ENCODE assay signal across 8 cellular contexts in the genomic region with DNA sequence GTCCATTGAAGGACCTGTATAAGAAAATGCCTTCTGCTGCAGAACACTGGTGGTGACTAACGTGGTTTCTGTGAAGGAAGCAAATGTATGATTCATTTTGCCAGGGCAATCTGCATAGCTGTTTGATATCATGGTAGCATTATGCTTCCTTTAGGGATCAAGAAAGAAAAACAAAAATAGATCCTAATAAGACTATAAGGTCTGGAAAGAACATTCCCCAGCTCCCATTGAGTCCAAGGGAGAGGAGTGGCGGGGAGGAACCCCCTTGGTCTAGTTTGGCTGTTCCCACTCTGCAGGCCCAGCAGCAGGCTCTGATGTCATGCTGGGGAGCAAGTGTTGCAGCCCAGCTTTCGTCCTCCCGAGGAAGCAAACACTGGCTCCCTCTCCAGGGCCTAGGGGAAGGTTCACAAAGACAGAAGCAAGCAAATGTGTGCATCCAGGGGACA.
DNase-seq lines count a peak whose midpoint lies in the region; ATAC-seq and TF ChIP-seq lines count a peak whose summit lies in the region.

No MANE protein-coding gene starts in this region.

- TF ChIP-seq CTCF in HEK293 (tag by site-specific recombination; IDR thresholded peaks at IDR 0.05) = no peak
- peak; percentile 43 for TF ChIP-seq CTCF in WERI-Rb-1 (IDR thresholded peaks at IDR 0.05; ENCODE audit: low read depth, low read length)
- TF ChIP-seq CTCF in colonic mucosa (IDR thresholded peaks at IDR 0.05) = no peak

- H3K36me3 Mint-ChIP-seq in stimulated activated naive B cell treated with anti-CD40 and anti-IgM and Interleukin-4, amounts not matched to agents 10 μg/mL and 1 μg/mL and 100 μg/mL, for 72 hours = no peaks in the 10 kb centered on the region
- no peaks in the 10 kb centered on the region for H3K36me3 Mint-ChIP-seq in activated T-cell treated with anti-CD3 and anti-CD28 coated beads, Interleukin-2, amount 50 U/mL, for 24 hours (ENCODE audit: low read depth)

- CTCF ChIA-PET in HEK293 (lab: Yijun Ruan, JAX) = interaction anchor here (0.5 to 3.3 kb wide), 42 partner anchors 9 to 1271 kb away, joined by 3 to 39 read pairs (median 4); a partner anchor contains a TSS

- no peak overlapping the region for H3K4me3 ChIP-seq in HEK293 (ENCODE audit: low read depth, low read length)
- no peak overlapping the region for H3K4me3 ChIP-seq in WERI-Rb-1 (ENCODE audit: low read depth, low read length)
- H3K4me3 ChIP-seq in colonic mucosa = no peak overlapping the region

- H3K27ac Mint-ChIP-seq in stimulated activated naive B cell treated with anti-CD40 and anti-IgM and Interleukin-4, amounts not matched to agents 10 μg/mL and 1 μg/mL and 100 μg/mL, for 72 hours = no peak overlapping the region
- no peak overlapping the region for H3K27ac Mint-ChIP-seq in activated T-cell treated with anti-CD3 and anti-CD28 coated beads, Interleukin-2, amount 50 U/mL, for 24 hours

- ATAC-seq in left ventricle myocardium superior (peak; percentile 80), HG03280 (IDR thresholded peaks at IDR 0.05; ENCODE audit: unreplicated experiment) (no peak)
- ATAC-seq in stimulated activated naive B cell treated with anti-CD40 and anti-IgM and Interleukin-4, amounts not matched to agents 10 μg/mL and 1 μg/mL and 100 μg/mL, for 72 hours (replicated peaks) = no peak

- H3K4me1 ChIP-seq in HEK293 (ENCODE audit: control insufficient read depth, insufficient read depth, low read length) (no peaks in the 10 kb centered on the region), colonic mucosa (no peaks in the 10 kb centered on the region)

- no peaks in the 10 kb centered on the region for H3K36me3 ChIP-seq in HEK293 (ENCODE audit: control insufficient read depth in 2 of 2, insufficient read depth in 1 of 2, low read length in 2 of 2)
- no peaks in the 10 kb centered on the region for H3K36me3 ChIP-seq in WERI-Rb-1
- H3K36me3 ChIP-seq in colonic mucosa = no peaks in the 10 kb centered on the region

- no peaks in the 10 kb centered on the region for H3K9me3 Mint-ChIP-seq in stimulated activated naive B cell treated with anti-CD40 and anti-IgM and Interleukin-4, amounts not matched to agents 10 μg/mL and 1 μg/mL and 100 μg/mL, for 72 hours
- H3K9me3 Mint-ChIP-seq in activated T-cell treated with anti-CD3 and anti-CD28 coated beads, Interleukin-2, amount 50 U/mL, for 24 hours = no peaks in the 10 kb centered on the region

- DNase-seq in A172 (ENCODE audit: low spot score) = peak; percentile 59
- DNase-seq in WERI-Rb-1 = peak; percentile 59
- DNase-seq in left ventricle myocardium superior = peak; percentile 41
- no peak for DNase-seq in stimulated activated naive B cell treated with anti-CD40 and anti-IgM and Interleukin-4, amounts not matched to agents 10 μg/mL and 1 μg/mL and 100 μg/mL, for 72 hours
- DNase-seq in activated T-cell treated with anti-CD3 and anti-CD28 coated beads, Interleukin-2, amount 50 U/mL, for 24 hours = no peak
- no peak for DNase-seq in colonic mucosa

- no peak overlapping the region for H3K27ac ChIP-seq in HEK293 (ENCODE audit: extremely low read depth, low read depth, low read length)
- H3K27ac ChIP-seq in WERI-Rb-1 = no peak overlapping the region
- H3K27ac ChIP-seq in colonic mucosa = no peak overlapping the region

- POLR2A ChIA-PET in HEK293 (lab: Yijun Ruan, JAX) = interaction anchor here (1.2 kb wide), 1 partner anchor 320 kb away, joined by 3 read pairs; a partner anchor contains a TSS

- H3K9ac ChIP-seq in colonic mucosa (ENCODE audit: low read depth in 2 of 2, low read length in 2 of 2) = no peak overlapping the region

- H3K9me3 ChIP-seq in HEK293 (ENCODE audit: control insufficient read depth, insufficient read depth, low read depth, low read length) (no peaks in the 10 kb centered on the region), WERI-Rb-1 (ENCODE audit: severe bottlenecking) (no peaks in the 10 kb centered on the region), colonic mucosa (no peaks in the 10 kb centered on the region)

- H3K4me1 Mint-ChIP-seq in stimulated activated naive B cell treated with anti-CD40 and anti-IgM and Interleukin-4, amounts not matched to agents 10 μg/mL and 1 μg/mL and 100 μg/mL, for 72 hours = no peaks in the 10 kb centered on the region
- H3K4me1 Mint-ChIP-seq in activated T-cell treated with anti-CD3 and anti-CD28 coated beads, Interleukin-2, amount 50 U/mL, for 24 hours (ENCODE audit: low read depth) = no peaks in the 10 kb centered on the region

- no peak overlapping the region for H3K4me3 Mint-ChIP-seq in stimulated activated naive B cell treated with anti-CD40 and anti-IgM and Interleukin-4, amounts not matched to agents 10 μg/mL and 1 μg/mL and 100 μg/mL, for 72 hours
- H3K4me3 Mint-ChIP-seq in activated T-cell treated with anti-CD3 and anti-CD28 coated beads, Interleukin-2, amount 50 U/mL, for 24 hours = no peak overlapping the region

- no peaks in the 10 kb centered on the region for H3K27me3 ChIP-seq in WERI-Rb-1 (ENCODE audit: insufficient read depth, low read depth, severe bottlenecking)
- H3K27me3 ChIP-seq in colonic mucosa = no peaks in the 10 kb centered on the region

- intact Hi-C loops in left ventricle myocardium superior (cut with micrococcal nuclease) = loop anchor here (5.0 kb wide), 1 partner anchor 243 kb away; no protein-coding TSS in a partner anchor
- intact Hi-C loops in colonic mucosa (cut with DNase I) = loop anchor here (5.0 kb wide), 2 partner anchors 243 to 403 kb away; no protein-coding TSS in a partner anchor

- peaks cover 0 to 7% of the 10 kb centered on the region in 2 donors for H3K27me3 Mint-ChIP-seq in stimulated activated naive B cell treated with anti-CD40 and anti-IgM and Interleukin-4, amounts not matched to agents 10 μg/mL and 1 μg/mL and 100 μg/mL, for 72 hours
- no peaks in the 10 kb centered on the region for H3K27me3 Mint-ChIP-seq in activated T-cell treated with anti-CD3 and anti-CD28 coated beads, Interleukin-2, amount 50 U/mL, for 24 hours

TF ChIP-seq in HEK293, 187 proteins besides CTCF, POLR2A, EP300 and RAD21:
- TF ChIP-seq ZIC2 (tag by site-specific recombination; IDR thresholded peaks at IDR 0.05) (peak; percentile 79), ZNF341 (tag by site-specific recombination; IDR thresholded peaks at IDR 0.05; ENCODE audit: low read depth) (peak; percentile 55), ZBTB20 (tag by site-specific recombination; IDR thresholded peaks at IDR 0.05) (peak; percentile 29; the same call in 1 of the 2 replicates), ZNF335 (tag by site-specific recombination; conservative IDR thresholded peaks at IDR 0.05) (no peak), RBAK (tag by site-specific recombination; IDR thresholded peaks at IDR 0.05) (no peak), ZNF654 (tag by site-specific recombination; IDR thresholded peaks at IDR 0.05; ENCODE audit: low read depth) (peak; percentile 7; the same call in 1 of the 2 replicates)
- TF ChIP-seq, protein P1, sequence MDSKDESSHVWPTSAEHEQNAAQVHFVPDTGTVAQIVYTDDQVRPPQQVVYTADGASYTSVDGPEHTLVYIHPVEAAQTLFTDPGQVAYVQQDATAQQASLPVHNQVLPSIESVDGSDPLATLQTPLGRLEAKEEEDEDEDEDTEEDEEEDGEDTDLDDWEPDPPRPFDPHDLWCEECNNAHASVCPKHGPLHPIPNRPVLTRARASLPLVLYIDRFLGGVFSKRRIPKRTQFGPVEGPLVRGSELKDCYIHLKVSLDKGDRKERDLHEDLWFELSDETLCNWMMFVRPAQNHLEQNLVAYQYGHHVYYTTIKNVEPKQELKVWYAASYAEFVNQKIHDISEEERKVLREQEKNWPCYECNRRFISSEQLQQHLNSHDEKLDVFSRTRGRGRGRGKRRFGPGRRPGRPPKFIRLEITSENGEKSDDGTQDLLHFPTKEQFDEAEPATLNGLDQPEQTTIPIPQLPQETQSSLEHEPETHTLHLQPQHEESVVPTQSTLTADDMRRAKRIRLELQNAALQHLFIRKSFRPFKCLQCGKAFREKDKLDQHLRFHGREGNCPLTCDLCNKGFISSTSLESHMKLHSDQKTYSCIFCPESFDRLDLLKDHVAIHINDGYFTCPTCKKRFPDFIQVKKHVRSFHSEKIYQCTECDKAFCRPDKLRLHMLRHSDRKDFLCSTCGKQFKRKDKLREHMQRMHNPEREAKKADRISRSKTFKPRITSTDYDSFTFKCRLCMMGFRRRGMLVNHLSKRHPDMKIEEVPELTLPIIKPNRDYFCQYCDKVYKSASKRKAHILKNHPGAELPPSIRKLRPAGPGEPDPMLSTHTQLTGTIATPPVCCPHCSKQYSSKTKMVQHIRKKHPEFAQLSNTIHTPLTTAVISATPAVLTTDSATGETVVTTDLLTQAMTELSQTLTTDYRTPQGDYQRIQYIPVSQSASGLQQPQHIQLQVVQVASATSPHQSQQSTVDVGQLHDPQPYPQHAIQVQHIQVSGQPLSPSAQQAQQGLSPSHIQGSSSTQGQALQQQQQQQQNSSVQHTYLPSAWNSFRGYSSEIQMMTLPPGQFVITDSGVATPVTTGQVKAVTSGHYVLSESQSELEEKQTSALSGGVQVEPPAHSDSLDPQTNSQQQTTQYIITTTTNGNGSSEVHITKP (tag by site-specific recombination; IDR thresholded peaks at IDR 0.05) = peak; percentile 70

Comparison
In these comparisons a context has a peak if more than half of its experiments do, and no peak if none do; other contexts are left out.
1. DNase-seq: peak in A172 (single experiment), WERI-Rb-1 (single experiment) and left ventricle myocardium superior (single experiment); none in stimulated activated naive B cell treated with anti-CD40 and anti-IgM and Interleukin-4, amounts not matched to agents 10 μg/mL and 1 μg/mL and 100 μg/mL, for 72 hours (single experiment), activated T-cell treated with anti-CD3 and anti-CD28 coated beads, Interleukin-2, amount 50 U/mL, for 24 hours (single experiment) and colonic mucosa (single experiment).